2 cellular contexts compared by ENCODE assay signal in the genomic region with DNA sequence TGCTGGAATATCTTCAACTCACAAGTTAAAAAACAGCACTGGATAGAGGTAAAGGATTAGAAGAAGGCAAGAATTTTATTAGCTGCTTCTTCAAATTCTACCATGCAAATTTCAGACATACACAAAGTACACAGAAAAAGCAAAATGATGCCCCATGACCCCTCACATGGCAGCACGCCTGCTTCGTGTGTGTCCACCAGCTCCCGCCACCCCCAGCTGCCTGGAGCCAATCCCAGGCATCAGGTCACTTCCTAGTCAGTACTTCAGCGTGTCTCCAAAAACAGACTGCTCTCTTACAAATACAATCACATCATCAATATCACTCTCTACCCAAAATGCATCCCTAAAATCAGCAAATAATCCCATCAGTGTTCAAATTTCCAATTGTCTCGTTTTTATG.
TF ChIP-seq lines count a peak whose summit lies in the region.

No MANE protein-coding gene starts in this region.

TF ChIP-seq in WTC11, 78 proteins besides CTCF, POLR2A, EP300 and RAD21 (continued from another document):
- TF ChIP-seq, protein P1, sequence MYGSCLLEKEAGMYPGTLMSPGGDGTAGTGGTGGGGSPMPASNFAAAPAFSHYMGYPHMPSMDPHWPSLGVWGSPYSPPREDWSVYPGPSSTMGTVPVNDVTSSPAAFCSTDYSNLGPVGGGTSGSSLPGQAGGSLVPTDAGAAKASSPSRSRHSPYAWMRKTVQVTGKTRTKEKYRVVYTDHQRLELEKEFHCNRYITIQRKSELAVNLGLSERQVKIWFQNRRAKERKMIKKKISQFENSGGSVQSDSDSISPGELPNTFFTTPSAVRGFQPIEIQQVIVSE (CRISPR knock-in tag; IDR thresholded peaks at IDR 0.05; ENCODE audit: borderline replicate concordance): no peak
- TF ChIP-seq ZNF121 (CRISPR knock-in tag; IDR thresholded peaks at IDR 0.05) (no peak), MYBL2 (CRISPR knock-in tag; IDR thresholded peaks at IDR 0.05) (no peak), NFATC4 (CRISPR knock-in tag; IDR thresholded peaks at IDR 0.05) (no peak), TEAD1 (CRISPR knock-in tag; IDR thresholded peaks at IDR 0.05) (no peak), GRHL2 (CRISPR knock-in tag; IDR thresholded peaks at IDR 0.05; ENCODE audit: insufficient replicate concordance, severe bottlenecking) (no peak), PRRX2 (CRISPR knock-in tag; IDR thresholded peaks at IDR 0.05) (no peak), NFYB (CRISPR knock-in tag; conservative IDR thresholded peaks at IDR 0.05; ENCODE audit: low read depth) (no peak), KAT7 (CRISPR knock-in tag; IDR thresholded peaks at IDR 0.05; ENCODE audit: borderline replicate concordance) (no peak), IRF2 (CRISPR knock-in tag; IDR thresholded peaks at IDR 0.05; ENCODE audit: borderline replicate concordance, low read depth) (no peak), CBFB (CRISPR knock-in tag; IDR thresholded peaks at IDR 0.05; ENCODE audit: low read depth) (no peak), EMX1 (CRISPR knock-in tag; IDR thresholded peaks at IDR 0.05) (no peak)
- TF ChIP-seq, protein P2, sequence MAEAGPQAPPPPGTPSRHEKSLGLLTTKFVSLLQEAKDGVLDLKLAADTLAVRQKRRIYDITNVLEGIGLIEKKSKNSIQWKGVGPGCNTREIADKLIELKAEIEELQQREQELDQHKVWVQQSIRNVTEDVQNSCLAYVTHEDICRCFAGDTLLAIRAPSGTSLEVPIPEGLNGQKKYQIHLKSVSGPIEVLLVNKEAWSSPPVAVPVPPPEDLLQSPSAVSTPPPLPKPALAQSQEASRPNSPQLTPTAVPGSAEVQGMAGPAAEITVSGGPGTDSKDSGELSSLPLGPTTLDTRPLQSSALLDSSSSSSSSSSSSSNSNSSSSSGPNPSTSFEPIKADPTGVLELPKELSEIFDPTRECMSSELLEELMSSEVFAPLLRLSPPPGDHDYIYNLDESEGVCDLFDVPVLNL (CRISPR knock-in tag; IDR thresholded peaks at IDR 0.05; ENCODE audit: borderline replicate concordance, low read depth): no peak
- TF ChIP-seq, protein P3, sequence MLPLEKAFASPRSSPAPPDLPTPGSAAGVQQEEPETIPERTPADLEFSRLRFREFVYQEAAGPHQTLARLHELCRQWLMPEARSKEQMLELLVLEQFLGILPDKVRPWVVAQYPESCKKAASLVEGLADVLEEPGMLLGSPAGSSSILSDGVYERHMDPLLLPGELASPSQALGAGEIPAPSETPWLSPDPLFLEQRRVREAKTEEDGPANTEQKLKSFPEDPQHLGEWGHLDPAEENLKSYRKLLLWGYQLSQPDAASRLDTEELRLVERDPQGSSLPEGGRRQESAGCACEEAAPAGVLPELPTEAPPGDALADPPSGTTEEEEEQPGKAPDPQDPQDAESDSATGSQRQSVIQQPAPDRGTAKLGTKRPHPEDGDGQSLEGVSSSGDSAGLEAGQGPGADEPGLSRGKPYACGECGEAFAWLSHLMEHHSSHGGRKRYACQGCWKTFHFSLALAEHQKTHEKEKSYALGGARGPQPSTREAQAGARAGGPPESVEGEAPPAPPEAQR (CRISPR knock-in tag; IDR thresholded peaks at IDR 0.05): no peak
- TF ChIP-seq, protein P4, sequence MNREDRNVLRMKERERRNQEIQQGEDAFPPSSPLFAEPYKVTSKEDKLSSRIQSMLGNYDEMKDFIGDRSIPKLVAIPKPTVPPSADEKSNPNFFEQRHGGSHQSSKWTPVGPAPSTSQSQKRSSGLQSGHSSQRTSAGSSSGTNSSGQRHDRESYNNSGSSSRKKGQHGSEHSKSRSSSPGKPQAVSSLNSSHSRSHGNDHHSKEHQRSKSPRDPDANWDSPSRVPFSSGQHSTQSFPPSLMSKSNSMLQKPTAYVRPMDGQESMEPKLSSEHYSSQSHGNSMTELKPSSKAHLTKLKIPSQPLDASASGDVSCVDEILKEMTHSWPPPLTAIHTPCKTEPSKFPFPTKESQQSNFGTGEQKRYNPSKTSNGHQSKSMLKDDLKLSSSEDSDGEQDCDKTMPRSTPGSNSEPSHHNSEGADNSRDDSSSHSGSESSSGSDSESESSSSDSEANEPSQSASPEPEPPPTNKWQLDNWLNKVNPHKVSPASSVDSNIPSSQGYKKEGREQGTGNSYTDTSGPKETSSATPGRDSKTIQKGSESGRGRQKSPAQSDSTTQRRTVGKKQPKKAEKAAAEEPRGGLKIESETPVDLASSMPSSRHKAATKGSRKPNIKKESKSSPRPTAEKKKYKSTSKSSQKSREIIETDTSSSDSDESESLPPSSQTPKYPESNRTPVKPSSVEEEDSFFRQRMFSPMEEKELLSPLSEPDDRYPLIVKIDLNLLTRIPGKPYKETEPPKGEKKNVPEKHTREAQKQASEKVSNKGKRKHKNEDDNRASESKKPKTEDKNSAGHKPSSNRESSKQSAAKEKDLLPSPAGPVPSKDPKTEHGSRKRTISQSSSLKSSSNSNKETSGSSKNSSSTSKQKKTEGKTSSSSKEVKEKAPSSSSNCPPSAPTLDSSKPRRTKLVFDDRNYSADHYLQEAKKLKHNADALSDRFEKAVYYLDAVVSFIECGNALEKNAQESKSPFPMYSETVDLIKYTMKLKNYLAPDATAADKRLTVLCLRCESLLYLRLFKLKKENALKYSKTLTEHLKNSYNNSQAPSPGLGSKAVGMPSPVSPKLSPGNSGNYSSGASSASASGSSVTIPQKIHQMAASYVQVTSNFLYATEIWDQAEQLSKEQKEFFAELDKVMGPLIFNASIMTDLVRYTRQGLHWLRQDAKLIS (CRISPR knock-in tag; IDR thresholded peaks at IDR 0.05; ENCODE audit: borderline replicate concordance): no peak

TF ChIP-seq in HepG2, 621 proteins besides CTCF, POLR2A, EP300 and RAD21 (continued from another document):
- TF ChIP-seq, protein P5, sequence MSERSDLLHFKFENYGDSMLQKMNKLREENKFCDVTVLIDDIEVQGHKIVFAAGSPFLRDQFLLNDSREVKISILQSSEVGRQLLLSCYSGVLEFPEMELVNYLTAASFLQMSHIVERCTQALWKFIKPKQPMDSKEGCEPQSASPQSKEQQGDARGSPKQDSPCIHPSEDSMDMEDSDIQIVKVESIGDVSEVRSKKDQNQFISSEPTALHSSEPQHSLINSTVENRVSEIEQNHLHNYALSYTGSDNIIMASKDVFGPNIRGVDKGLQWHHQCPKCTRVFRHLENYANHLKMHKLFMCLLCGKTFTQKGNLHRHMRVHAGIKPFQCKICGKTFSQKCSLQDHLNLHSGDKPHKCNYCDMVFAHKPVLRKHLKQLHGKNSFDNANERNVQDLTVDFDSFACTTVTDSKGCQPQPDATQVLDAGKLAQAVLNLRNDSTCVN (CRISPR knock-in tag; IDR thresholded peaks at IDR 0.05; ENCODE audit: borderline replicate concordance): no peak
- TF ChIP-seq ZNF777 (CRISPR knock-in tag; IDR thresholded peaks at IDR 0.05) (no peak), ZNF746 (CRISPR knock-in tag; IDR thresholded peaks at IDR 0.05) (no peak), HDAC2 (CRISPR knock-in tag; IDR thresholded peaks at IDR 0.05) (no peak), ZNF143 (CRISPR knock-in tag; IDR thresholded peaks at IDR 0.05) (no peak), PHF20 (CRISPR knock-in tag; IDR thresholded peaks at IDR 0.05) (no peak), MLLT10 (CRISPR knock-in tag; IDR thresholded peaks at IDR 0.05) (no peak)
